ENCODE assay signal across 30 cellular contexts in genomic region chr20:59458645-59459044, GRCh38.
DNase-seq lines count a peak whose midpoint lies in the region; ATAC-seq, FAIRE-seq and TF ChIP-seq lines count a peak whose summit lies in the region.
"Had no signal": no experiment of that assay in that cellular context is flagged by ENCODE, and none has a peak within 500 bp of the region (broad histone marks: within the 10 kb centered on the region; RNA-seq: fewer than 3 reads in every experiment).

No MANE protein-coding gene starts in this region.

- DNase-seq in HepG2 (ENCODE audit: low spot score) (no peak), right lobe of liver (no peak), K562 (ENCODE audit: extremely low read depth in 1 of 4, low spot score in 3 of 4) (peak in 1 of 4 experiments; percentile 15), superior temporal gyrus (ENCODE audit: extremely low spot score) (no peak), GDM1 (lab: John Stamatoyannopoulos, UW) (no peak)
- DNase-seq: C1 segment of cervical spinal cord; Caco-2; CD4-positive, alpha-beta memory T cell; DMS 273 treated with DMSO at 0.1 percent for 48 hours; DMS79; EL; HFFc6; KG1; MG63; NCI-H1417; NCI-H1694; NCI-H2029 treated with DMSO at 0.1 percent for 48 hours; NCI-H446 treated with DMSO at 0.1 percent for 48 hours; NCI-H526; NCI-H82; NK-92 treated with Interleukin-12 subunit alpha and Interleukin-12 subunit beta, amount 100 ng/mL, for 24 hours; Right ventricle myocardium superior; RPMI8226; T-helper 1 cell had no signal

- no peaks in the 10 kb centered on the region for H3K9me1 ChIP-seq in K562 (ENCODE audit: control insufficient read depth, insufficient read depth, low read length)

- H4K20me1 ChIP-seq in HepG2 (ENCODE audit: insufficient read depth, low read length) (no peaks in the 10 kb centered on the region), OCI-LY3 (ENCODE audit: insufficient read depth, low read length) (no peaks in the 10 kb centered on the region), K562 (replicated peaks; ENCODE audit: control insufficient read depth, insufficient read depth, low read length) (no peaks in the 10 kb centered on the region; the same call in 1 of the 2 replicates)

- POLR2A ChIA-PET in HepG2 (lab: Yijun Ruan, JAX) (no interaction called here), K562 (lab: Yijun Ruan, JAX) (interaction anchor here (0.5 to 0.6 kb wide), 2 partner anchors 73 to 1957 kb away, joined by 3 to 4 read pairs; no protein-coding TSS in a partner anchor)

- no peak overlapping the region for H3K4me2 ChIP-seq in HepG2 (ENCODE audit: low read depth, low read length)
- peak overlapping the region; percentile 6; the same call in 1 of the 2 replicates for H3K4me2 ChIP-seq in OCI-LY3 (ENCODE audit: low read length)
- H3K4me2 ChIP-seq in K562 (ENCODE audit: insufficient read depth, low read length) = no peak overlapping the region
- H3K4me2 ChIP-seq: GM23338, PC-9 had no signal

- FAIRE-seq in HepG2 (lab: Jason Lieb, UNC) = no peak
- no peak for FAIRE-seq in K562 (lab: Jason Lieb, UNC)

- no peaks in the 10 kb centered on the region for H3K9me3 ChIP-seq in HepG2 (ENCODE audit: low read length)
- H3K9me3 ChIP-seq in right lobe of liver = no peaks in the 10 kb centered on the region
- H3K9me3 ChIP-seq in OCI-LY3 (ENCODE audit: insufficient read depth, low read length) = no peaks in the 10 kb centered on the region
- H3K9me3 ChIP-seq in K562 (replicated peaks; ENCODE audit: control insufficient read depth, insufficient read depth, low read depth, low read length) = no peaks in the 10 kb centered on the region
- H3K9me3 ChIP-seq: HAP-1, MG63 had no signal

- H2AFZ ChIP-seq in HepG2 (ENCODE audit: low read length) (no peak overlapping the region), OCI-LY3 (ENCODE audit: low read depth, low read length) (peak overlapping the region; percentile 44; the same call in 1 of the 2 replicates), K562 (ENCODE audit: low read depth, low read length) (no peak overlapping the region)
- H2AFZ ChIP-seq: GM23338, PC-9 had no signal

- TF ChIP-seq POLR2A in HepG2 (IDR thresholded peaks at IDR 0.05; ENCODE audit: insufficient read depth in 1 of 2, low read depth in 2 of 2, low read length in 2 of 2) = no peak
- TF ChIP-seq POLR2A in right lobe of liver (IDR thresholded peaks at IDR 0.05) = no peak
- no peak for TF ChIP-seq POLR2A in K562 (conservative IDR thresholded peaks at IDR 0.05)

- CTCF ChIA-PET in HepG2 (lab: Yijun Ruan, JAX; ENCODE audit: low intra/inter-chr PET ratio, low total read pairs) (no interaction called here), K562 (lab: Yijun Ruan, JAX; ENCODE audit: low intra/inter-chr PET ratio) (no interaction called here)

- no peak overlapping the region for H3K4me3 ChIP-seq in HepG2 (replicated peaks in 1 of 3; ENCODE audit: insufficient read depth in 1 of 3, low read depth in 2 of 3, low read length in 3 of 3)
- H3K4me3 ChIP-seq in right lobe of liver = no peak overlapping the region
- H3K4me3 ChIP-seq in OCI-LY3 (ENCODE audit: low read length) = no peak overlapping the region
- no peak overlapping the region for H3K4me3 ChIP-seq in K562
- H3K4me3 ChIP-seq: GM23338, HAP-1, MG63, PC-9 had no signal

- BruUV-seq in HepG2 (replicated peaks; lab: Mats Ljungman, UMichigan) (no TSS peak), K562 (replicated peaks; lab: Mats Ljungman, UMichigan) (no TSS peak)

- intact Hi-C loops in HepG2 (cut with micrococcal nuclease; ENCODE audit: unreplicated experiment) (no loop called here), right lobe of liver (cut with DNase I) (no loop called here), K562 (cut with micrococcal nuclease) (no loop called here)

- ATAC-seq in HepG2 = no peak
- no peak for ATAC-seq in right lobe of liver
- no peak for ATAC-seq in K562
- ATAC-seq in activated CD4-positive, CD25-positive, alpha-beta regulatory T cell treated with anti-CD3 and anti-CD28 coated beads, Interleukin-2, amount 50 U/mL, for 24 hours = no peak
- ATAC-seq: GM23338 had no signal

- TF ChIP-seq CTCF in HepG2 (CRISPR knock-in tag; IDR thresholded peaks at IDR 0.05) (no peak), right lobe of liver (IDR thresholded peaks at IDR 0.05) (no peak), OCI-LY3 (IDR thresholded peaks at IDR 0.05; ENCODE audit: low read depth, low read length) (no peak), K562 (IDR thresholded peaks at IDR 0.05 in 2 of 3, conservative IDR thresholded peaks at IDR 0.05 in 1 of 3; ENCODE audit: insufficient read depth in 2 of 3, low read depth in 1 of 3, low read length in 3 of 3) (no peak)

- TF ChIP-seq EP300 in HepG2 (IDR thresholded peaks at IDR 0.05; ENCODE audit: low read depth in 2 of 2, low read length in 2 of 2) = no peak
- no peak for TF ChIP-seq EP300 in HepG2 (CRISPR knock-in tag; IDR thresholded peaks at IDR 0.05; ENCODE audit: borderline replicate concordance)
- TF ChIP-seq EP300 in K562 (IDR thresholded peaks at IDR 0.05; ENCODE audit: low read length) = no peak

- H3K27me3 ChIP-seq in HepG2 (ENCODE audit: control insufficient read depth in 1 of 2, insufficient read depth in 2 of 2, low read length in 2 of 2) (peaks cover 4 to 58% of the 10 kb centered on the region in 2 experiments; a peak in 4 of 5 replicates), right lobe of liver (no peaks in the 10 kb centered on the region), OCI-LY3 (ENCODE audit: low read depth, low read length) (peaks cover 55% of the 10 kb centered on the region), K562 (ENCODE audit: control insufficient read depth in 2 of 2, insufficient read depth in 2 of 2, low read length in 2 of 2) (peaks cover 0 to 23% of the 10 kb centered on the region in 2 experiments; a peak in 2 of 5 replicates)
- H3K27me3 ChIP-seq: MG63 had no signal

- TF ChIP-seq RAD21 in HepG2 (CRISPR knock-in tag; IDR thresholded peaks at IDR 0.05) = no peak
- TF ChIP-seq RAD21 in K562 (CRISPR knock-in tag; conservative IDR thresholded peaks at IDR 0.05 in 1 of 2, IDR thresholded peaks at IDR 0.05 in 1 of 2) = no peak

- H3K36me3 ChIP-seq in HepG2 (replicated peaks in 1 of 2; ENCODE audit: control insufficient read depth in 1 of 2, insufficient read depth in 2 of 2, low read length in 2 of 2) (no peaks in the 10 kb centered on the region), right lobe of liver (no peaks in the 10 kb centered on the region), OCI-LY3 (replicated peaks; ENCODE audit: low read depth, low read length) (no peaks in the 10 kb centered on the region), K562 (ENCODE audit: control insufficient read depth, insufficient read depth, low read length) (no peaks in the 10 kb centered on the region)
- H3K36me3 ChIP-seq: HAP-1, MG63 had no signal

- H3K79me2 ChIP-seq in HepG2 (ENCODE audit: insufficient read depth, low read length) = no peaks in the 10 kb centered on the region
- H3K79me2 ChIP-seq in OCI-LY3 (ENCODE audit: low read length) = no peaks in the 10 kb centered on the region
- H3K79me2 ChIP-seq in K562 (ENCODE audit: control insufficient read depth, insufficient read depth, low read length) = no peaks in the 10 kb centered on the region

- 0% methylated on average over 2 of the region's 2 CpGs for WGBS in HepG2 (ENCODE audit: low lambda C conversion rate)
- 54% methylated on average over 2 of the region's 2 CpGs for WGBS in right lobe of liver (ENCODE audit: insufficient coverage, low coverage, low lambda C conversion rate, missing lambda C conversion rate)
- 0% methylated on average over 2 of the region's 2 CpGs for WGBS in K562 (ENCODE audit: insufficient coverage, low coverage, missing lambda C conversion rate)

- H3K4me1 ChIP-seq in HepG2 (ENCODE audit: insufficient read depth, low read length) (no peaks in the 10 kb centered on the region), right lobe of liver (peaks cover 0 to 8% (median 0%) of the 10 kb centered on the region in 4 donors), OCI-LY3 (ENCODE audit: low read length) (peaks cover 7% of the 10 kb centered on the region), K562 (replicated peaks in 1 of 2; ENCODE audit: control insufficient read depth in 2 of 2, insufficient read depth in 2 of 2, low read length in 2 of 2) (no peaks in the 10 kb centered on the region)
- H3K4me1 ChIP-seq: HAP-1 had no signal

- no peak overlapping the region for H3K9ac ChIP-seq in HepG2 (ENCODE audit: insufficient read depth, low read depth, low read length)
- no peak overlapping the region for H3K9ac ChIP-seq in OCI-LY3 (ENCODE audit: low read length)
- H3K9ac ChIP-seq in K562 (ENCODE audit: insufficient read depth in 1 of 2, low read depth in 2 of 2, low read length in 2 of 2) = no peak overlapping the region

- H3K27ac ChIP-seq in HepG2 (ENCODE audit: extremely low read length, insufficient read depth, low read length) (no peak overlapping the region), right lobe of liver (no peak overlapping the region), OCI-LY3 (ENCODE audit: low read length) (no peak overlapping the region), K562 (ENCODE audit: extremely low read depth, low read depth, low read length) (no peak overlapping the region)
- H3K27ac ChIP-seq: HL-60, PC-9 had no signal

- in situ Hi-C loops in HepG2 (cut with HindIII; ENCODE audit: extremely low pct_ligation_motif_present, low pct_unique_long_range_greater_than_20kb) = no loop called here
- in situ Hi-C loops in K562 (cut with MboI) = no loop called here

TF ChIP-seq in HepG2, 621 proteins besides CTCF, POLR2A, EP300 and RAD21 (continues in another document):
- TF ChIP-seq CCAR2 (optimal IDR thresholded peaks at IDR 0.05; ENCODE audit: low read depth, low read length) = no peak

TF ChIP-seq in K562, 482 proteins besides CTCF, POLR2A, EP300 and RAD21 (continues in another document):
- TF ChIP-seq NFXL1 (CRISPR knock-in tag; IDR thresholded peaks at IDR 0.05) = no peak
- TF ChIP-seq CEBPB (tag; IDR thresholded peaks at IDR 0.05) = no peak
- TF ChIP-seq GTF3C2 (IDR thresholded peaks at IDR 0.05; ENCODE audit: borderline replicate concordance, extremely low read depth, insufficient read length) = no peak

Comparison
In these comparisons a context has a peak if more than half of its experiments do, and no peak if none do; other contexts are left out.
1. Of the 241 proteins assayed by ChIP-seq in both HepG2 and K562: peak only in HepG2: MNT; only in K562: RAD51 and USF2; in both: none; in neither: 238.